Comparison of ENCODE assay signal across 28 cellular contexts in the genomic region with DNA sequence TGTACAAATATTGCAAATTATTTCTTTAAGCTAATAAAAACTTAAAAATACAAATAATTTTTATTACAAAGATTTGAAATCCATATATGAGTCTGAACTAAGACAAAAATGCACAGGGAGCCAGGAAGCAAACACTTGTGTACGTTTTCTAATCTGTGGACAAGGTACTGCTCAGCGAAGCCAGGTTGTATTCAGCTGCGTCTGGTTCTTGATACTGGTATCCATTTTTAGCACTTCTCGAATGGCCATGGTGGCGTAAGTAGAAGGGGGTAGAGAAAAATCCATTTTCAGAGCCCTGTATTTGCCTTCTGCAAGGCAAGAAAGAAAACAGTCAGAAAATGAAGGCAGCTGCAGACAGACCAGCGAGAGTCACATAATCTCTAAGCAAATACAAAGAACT.
"Had no signal": no experiment of that assay in that cellular context is flagged by ENCODE, and none has a peak within 500 bp of the region (broad histone marks: within the 10 kb centered on the region; RNA-seq: fewer than 3 reads in every experiment).

No MANE protein-coding gene starts in this region.

- H3K4me3 ChIP-seq: left lung, lung, skin epidermis, stomach, testis, thyroid gland, transverse colon, upper lobe of left lung, vagina had no signal

- H3K27me3 Mint-ChIP-seq: naive B cell; stimulated activated naive B cell treated with anti-CD40 and anti-IgM and Interleukin-4, amounts not matched to agents 10 μg/mL and 1 μg/mL and 100 μg/mL, for 72 hours had no signal

- H3K27ac ChIP-seq: left lung, neutrophil, parathyroid adenoma, skin epidermis, stomach, testis, thyroid gland, transverse colon, upper lobe of left lung, vagina had no signal

- H3K9me3 ChIP-seq: left lung, neutrophil, stomach, testis, thyroid gland, transverse colon, upper lobe of left lung, vagina had no signal

- H3K27ac Mint-ChIP-seq: mesothelial cell of epicardium; naive B cell; natural killer cell; nephron progenitor cell; stimulated activated naive B cell treated with anti-CD40 and anti-IgM and Interleukin-4, amounts not matched to agents 10 μg/mL and 1 μg/mL and 100 μg/mL, for 72 hours had no signal

- DNase-seq: hippocampal formation; kidney; left colon; left lung; mesendoderm; naive B cell; natural killer cell; nephron progenitor cell; occipital lobe; right cardiac atrium; stimulated activated CD4-positive, alpha-beta T cell treated with anti-CD3 and anti-CD28 coated beads, Interleukin-12 subunit alpha, Interleukin-12 subunit beta, amount 100 ng/mL, for 4 hours; stimulated activated CD4-positive, alpha-beta T cell treated with anti-CD3 and anti-CD28 coated beads, Interleukin-15, amount 100 ng/mL, for 24 hours; stimulated activated CD4-positive, alpha-beta T cell treated with anti-CD3 and anti-CD28 coated beads, Interleukin-2, amount 100 ng/mL, for 24 hours; stimulated activated CD4-positive, alpha-beta T cell treated with anti-CD3 and anti-CD28 coated beads, Interleukin-4, amount 100 ng/mL, for 1 hour; stimulated activated naive B cell treated with anti-CD40 and anti-IgM and Interleukin-4, amounts not matched to agents 10 μg/mL and 1 μg/mL and 100 μg/mL, for 72 hours; stimulated activated naive CD8-positive, alpha-beta T cell treated with anti-CD3 and anti-CD28 coated beads, Interleukin-15, Interleukin-2, amounts not matched to agents 100 U/mL and 50 U/mL, for 24 hours; stomach; testis; thyroid gland; transverse colon; upper lobe of left lung had no signal

- H3K4me1 ChIP-seq: left lung, parathyroid adenoma, testis, thyroid gland, transverse colon, upper lobe of left lung had no signal

- H3K79me2 ChIP-seq: parathyroid adenoma had no signal

- H3K4me3 Mint-ChIP-seq: mesothelial cell of epicardium; naive B cell; natural killer cell; nephron progenitor cell; stimulated activated naive B cell treated with anti-CD40 and anti-IgM and Interleukin-4, amounts not matched to agents 10 μg/mL and 1 μg/mL and 100 μg/mL, for 72 hours had no signal

- ATAC-seq: left colon; left lung; natural killer cell; right cardiac atrium; sciatic nerve; stimulated activated naive B cell treated with anti-CD40 and anti-IgM and Interleukin-4, amounts not matched to agents 10 μg/mL and 1 μg/mL and 100 μg/mL, for 72 hours; stimulated activated naive CD8-positive, alpha-beta T cell treated with anti-CD3 and anti-CD28 coated beads, Interleukin-15, Interleukin-2, amounts not matched to agents 100 U/mL and 50 U/mL, for 24 hours had no signal

- FAIRE-seq: kidney had no signal

- H3K27me3 ChIP-seq: left lung, neutrophil, stomach, testis, thyroid gland, transverse colon, upper lobe of left lung, vagina had no signal

- H2AFZ ChIP-seq: parathyroid adenoma had no signal

- H3K36me3 Mint-ChIP-seq: natural killer cell had no signal

- H3K9me3 Mint-ChIP-seq: mesothelial cell of epicardium; naive B cell; natural killer cell; nephron progenitor cell; stimulated activated naive B cell treated with anti-CD40 and anti-IgM and Interleukin-4, amounts not matched to agents 10 μg/mL and 1 μg/mL and 100 μg/mL, for 72 hours had no signal

- H3K9ac ChIP-seq: parathyroid adenoma had no signal

- H3K36me3 ChIP-seq: neutrophil, transverse colon had no signal

- H3K4me1 Mint-ChIP-seq: natural killer cell had no signal
